ENCODE assay signal across 19 cellular contexts in genomic region chr12:121828306-121828705, GRCh38. TPM values are rescaled to one million over a fixed set of nuclear protein-coding genes. Genes with fewer than 3 reads are reported as not detected.
"Had no signal": no experiment of that assay in that cellular context is flagged by ENCODE, and none has a peak within 500 bp of the region (broad histone marks: within the 10 kb centered on the region; RNA-seq: fewer than 3 reads in every experiment).

No MANE protein-coding gene starts in this region.

- H3K4me1 Mint-ChIP-seq: activated CD4-positive, alpha-beta T cell treated with anti-CD3 and anti-CD28 coated beads, Interleukin-2, amount 10 ng/mL, durations not matched to agents 7 days and 5 days had no signal

- FAIRE-seq: bronchial epithelial cell had no signal

- H3K4me3 ChIP-seq: ascending aorta, dorsolateral prefrontal cortex, gastroesophageal sphincter, heart right ventricle, lung, testis, upper lobe of left lung had no signal

- ATAC-seq: gastroesophageal sphincter; heart right ventricle; stimulated activated naive CD8-positive, alpha-beta T cell treated with anti-CD3 and anti-CD28 coated beads, Interleukin-15, amount 100 ng/mL, for 72 hours had no signal

- H3K27ac ChIP-seq: ascending aorta, testis, upper lobe of left lung had no signal

- H3K9me3 ChIP-seq: ascending aorta, gastroesophageal sphincter, heart right ventricle, testis, upper lobe of left lung had no signal

- H3K4me3 Mint-ChIP-seq: activated CD4-positive, alpha-beta T cell treated with anti-CD3 and anti-CD28 coated beads, Interleukin-2, amount 10 ng/mL, durations not matched to agents 7 days and 5 days; stimulated activated naive CD8-positive, alpha-beta T cell treated with anti-CD3 and anti-CD28 coated beads, Interleukin-15, amount 100 ng/mL, for 72 hours had no signal

- H3K27ac Mint-ChIP-seq: activated CD4-positive, alpha-beta T cell treated with anti-CD3 and anti-CD28 coated beads, Interleukin-2, amount 10 ng/mL, durations not matched to agents 7 days and 5 days had no signal

- H3K27me3 Mint-ChIP-seq: activated CD4-positive, alpha-beta T cell treated with anti-CD3 and anti-CD28 coated beads, Interleukin-2, amount 10 ng/mL, durations not matched to agents 7 days and 5 days; stimulated activated naive CD8-positive, alpha-beta T cell treated with anti-CD3 and anti-CD28 coated beads, Interleukin-15, amount 100 ng/mL, for 72 hours had no signal

- DNase-seq: activated CD4-positive, alpha-beta T cell treated with anti-CD3 and anti-CD28 coated beads, Interleukin-2, amount 10 ng/mL, durations not matched to agents 7 days and 5 days; activated CD4-positive, CD25-positive, alpha-beta regulatory T cell; activated effector memory CD4-positive, alpha-beta T cell treated with Interleukin-2 at 50 U/mL for 16 hours; dorsolateral prefrontal cortex; heart right ventricle; midbrain; retina; stimulated activated CD4-positive, alpha-beta T cell treated with anti-CD3 and anti-CD28 coated beads, Interleukin-12 subunit alpha, Interleukin-12 subunit beta, amount 100 ng/mL, for 4 hours; stimulated activated CD4-positive, alpha-beta T cell treated with anti-CD3 and anti-CD28 coated beads, Interleukin-2, amount 100 ng/mL, for 48 hours; stimulated activated naive CD8-positive, alpha-beta T cell treated with anti-CD3 and anti-CD28 coated beads, Interleukin-15, amount 100 ng/mL, for 72 hours; SW 1271; testis had no signal

- H3K9me3 Mint-ChIP-seq: activated CD4-positive, alpha-beta T cell treated with anti-CD3 and anti-CD28 coated beads, Interleukin-2, amount 10 ng/mL, durations not matched to agents 7 days and 5 days; stimulated activated naive CD8-positive, alpha-beta T cell treated with anti-CD3 and anti-CD28 coated beads, Interleukin-15, amount 100 ng/mL, for 72 hours had no signal

- H3K27me3 ChIP-seq: ascending aorta, dorsolateral prefrontal cortex, gastroesophageal sphincter, heart right ventricle, testis, upper lobe of left lung had no signal

- H3K4me1 ChIP-seq: ascending aorta, testis, upper lobe of left lung had no signal

RNA-seq across cellular contexts. Expression of gene HPD, which starts 30.4 kb away (rescaled TPM):
- total RNA-seq: activated CD4-positive, alpha-beta T cell treated with anti-CD3 and anti-CD28 coated beads, Interleukin-2, amount 10 ng/mL, durations not matched to agents 7 days and 5 days; activated CD8-positive, alpha-beta memory T cell treated with anti-CD3 and anti-CD28 coated beads for 36 hours; chondrocyte had no signal
